In the genomic region with DNA sequence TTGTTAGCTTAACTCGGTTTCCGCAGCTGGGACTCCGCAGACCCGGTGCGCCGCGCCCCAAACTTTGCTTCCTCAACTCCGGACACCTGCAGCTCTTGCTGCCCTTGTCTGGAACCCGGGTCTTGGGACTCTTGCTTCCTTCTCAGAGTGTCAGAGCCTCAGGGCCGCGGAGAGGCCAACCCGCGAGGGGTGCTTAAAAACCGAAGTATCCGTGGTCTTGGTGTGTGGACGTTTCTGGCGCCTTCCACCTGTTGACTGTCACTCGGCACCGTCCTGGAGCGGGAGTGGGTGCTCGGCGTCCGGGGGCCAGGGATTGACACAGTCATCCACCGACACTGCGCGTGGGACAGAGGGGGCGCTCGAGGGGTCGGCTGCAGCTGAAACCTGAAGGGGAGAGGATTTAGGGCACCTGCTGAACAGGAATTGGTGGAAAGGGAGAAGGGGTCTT, we compare ENCODE assay signal across 8 cellular contexts. TPM values are rescaled to one million over a fixed set of nuclear protein-coding genes. Genes with fewer than 3 reads are reported as not detected.
A peak's percentile ranks its signal among the peaks of the same experiment; 100 is the strongest.
DNase-seq lines count a peak whose midpoint lies in the region; ATAC-seq and TF ChIP-seq lines count a peak whose summit lies in the region.

No MANE protein-coding gene starts in this region.

- H3K27ac ChIP-seq in heart right ventricle (peak overlapping the region; percentile 70 to 95 (median 90)), psoas muscle (peak overlapping the region; percentile 97), uterus (peak overlapping the region; percentile 79 to 89)

- H3K9me3 ChIP-seq in heart right ventricle: no peaks in the 10 kb centered on the region
- no peaks in the 10 kb centered on the region for H3K9me3 ChIP-seq in psoas muscle
- H3K9me3 ChIP-seq in uterus: no peaks in the 10 kb centered on the region

- peaks cover 0 to 70% (median 34%) of the 10 kb centered on the region in 9 donors for H3K4me1 ChIP-seq in heart right ventricle
- H3K4me1 ChIP-seq in psoas muscle: peaks cover 38% of the 10 kb centered on the region
- no peaks in the 10 kb centered on the region for H3K4me1 ChIP-seq in uterus

- no peaks in the 10 kb centered on the region for H3K27me3 Mint-ChIP-seq in activated naive CD4-positive, alpha-beta T cell treated with anti-CD3 and anti-CD28 coated beads for 36 hours (ENCODE audit: low read depth)

- H3K36me3 ChIP-seq in heart right ventricle (no peaks in the 10 kb centered on the region), psoas muscle (ENCODE audit: insufficient read depth in 1 of 2, low read depth in 1 of 2) (no peaks in the 10 kb centered on the region), uterus (no peaks in the 10 kb centered on the region)

- ATAC-seq in HG02938 (IDR thresholded peaks at IDR 0.05; ENCODE audit: unreplicated experiment): peak; percentile 46
- peak; percentile 54 to 85 (median 73) for ATAC-seq in heart right ventricle
- peak; percentile 79 to 85 (median 82) for ATAC-seq in psoas muscle

- peaks cover 49% of the 10 kb centered on the region for H3K4me1 Mint-ChIP-seq in activated naive CD4-positive, alpha-beta T cell treated with anti-CD3 and anti-CD28 coated beads for 36 hours (ENCODE audit: low read depth)

- 0 to 1% methylated on average over 29 of the region's 29 CpGs for WGBS in heart right ventricle, 2 donors
- WGBS in psoas muscle, 3 donors: 0% methylated on average over 29 of the region's 29 CpGs

- intact Hi-C loops in activated naive CD4-positive, alpha-beta T cell treated with anti-CD3 and anti-CD28 coated beads for 36 hours (cut with micrococcal nuclease): loop anchor here (1.0 to 10.0 kb wide), 4 partner anchors 23 to 1210 kb away; partner anchors contain the start of gene CTDSPL2
- intact Hi-C loops in heart right ventricle (cut with DNase I): loop anchor here in 3 of 10 donors (2.0 to 10.0 kb wide), 3 partner anchors 48 to 468 kb away; partner anchors contain the start of gene BLOC1S6 (in 2 of the 3)
- intact Hi-C loops in psoas muscle (cut with DNase I): no loop called here
- intact Hi-C loops in uterus (cut with DNase I; ENCODE audit: low total_unique reads): no loop called here

- H3K4me3 ChIP-seq in heart right ventricle (peak overlapping the region; percentile 49 to 86 (median 76)), psoas muscle (peak overlapping the region; percentile 75), uterus (peak overlapping the region; percentile 70 to 74)

- H3K27ac Mint-ChIP-seq in activated naive CD4-positive, alpha-beta T cell treated with anti-CD3 and anti-CD28 coated beads for 36 hours: peak overlapping the region; percentile 86

- TF ChIP-seq CTCF in heart right ventricle (IDR thresholded peaks at IDR 0.05): peak; percentile 8 to 61 (median 52)
- peak; percentile 53 for TF ChIP-seq CTCF in psoas muscle (IDR thresholded peaks at IDR 0.05)
- TF ChIP-seq CTCF in uterus (IDR thresholded peaks at IDR 0.05): peak; percentile 29 to 51 (median 36)

- H3K4me3 Mint-ChIP-seq in activated naive CD4-positive, alpha-beta T cell treated with anti-CD3 and anti-CD28 coated beads for 36 hours: peak overlapping the region; percentile 99

- CTCF ChIA-PET in activated naive CD4-positive, alpha-beta T cell treated with anti-CD3 and anti-CD28 coated beads for 36 hours (lab: Charles Lee): interaction anchor here (0.6 to 2.8 kb wide), 4 partner anchors 16 to 28 kb away, joined by 3 to 8 read pairs (median 4); no protein-coding TSS in a partner anchor

- H3K36me3 Mint-ChIP-seq in activated naive CD4-positive, alpha-beta T cell treated with anti-CD3 and anti-CD28 coated beads for 36 hours (ENCODE audit: low read depth): peaks cover 11% of the 10 kb centered on the region

- H3K27me3 ChIP-seq in heart right ventricle (no peaks in the 10 kb centered on the region), psoas muscle (ENCODE audit: insufficient read depth in 3 of 3, low read length in 2 of 3) (no peaks in the 10 kb centered on the region), uterus (no peaks in the 10 kb centered on the region)

- no peaks in the 10 kb centered on the region for H3K9me3 Mint-ChIP-seq in activated naive CD4-positive, alpha-beta T cell treated with anti-CD3 and anti-CD28 coated beads for 36 hours

- no peak for TF ChIP-seq POLR2A in uterus (IDR thresholded peaks at IDR 0.05)

- DNase-seq in DMS79 treated with DMSO at 0.1 percent for 48 hours (lab: John Stamatoyannopoulos, UW) (peak; percentile 8), DMS79 (lab: John Stamatoyannopoulos, UW) (no peak), OCI-M1 (lab: John Stamatoyannopoulos, UW) (peak; percentile 74), heart right ventricle (peak; percentile 68 to 71), psoas muscle (peak; percentile 84 to 91), uterus (peak; percentile 50 to 58)
- DNase-seq in activated naive CD4-positive, alpha-beta T cell treated with anti-CD3 and anti-CD28 coated beads for 36 hours: peak; percentile 74

RNA-seq across cellular contexts. Expression of gene SQOR, which starts 0.4 kb away (rescaled TPM):
- 10 to 100 TPM; 54.3 to 56.4 TPM for total RNA-seq in activated naive CD4-positive, alpha-beta T cell treated with anti-CD3 and anti-CD28 coated beads for 36 hours
- total RNA-seq in heart right ventricle (10 to 100 TPM; 13.9 to 41.8 (median 17.5) TPM), psoas muscle (100 to 1,000 TPM in 3 of 4 donors, 10 to 100 TPM in 1; 46.5 to 174 (median 152) TPM), uterus (10 to 100 TPM; 11.5 to 37.1 (median 19.3) TPM)
- polyA plus RNA-seq in heart right ventricle (10 to 100 TPM; 10.3 to 12.7 TPM), psoas muscle (100 to 1,000 TPM in 1 of 3 donors, 10 to 100 TPM in 2; 67.6 to 142 (median 70.2) TPM)

RNA-seq across cellular contexts. Expression of gene BLOC1S6, which starts 48.0 kb away (rescaled TPM):
- total RNA-seq in activated naive CD4-positive, alpha-beta T cell treated with anti-CD3 and anti-CD28 coated beads for 36 hours: 10 to 100 TPM; 36.8 to 42.8 TPM
- total RNA-seq in heart right ventricle (10 to 100 TPM; 24.8 to 33.9 (median 28.5) TPM), psoas muscle (10 to 100 TPM; 23.7 to 55.2 (median 30.3) TPM), uterus (100 to 1,000 TPM in 2 of 4 donors, 10 to 100 TPM in 2; 35.0 to 576 (median 85.4) TPM)
- polyA plus RNA-seq in heart right ventricle (10 to 100 TPM in 1 of 2 donors, 1 to 10 TPM in 1; 8.6 to 11.0 TPM), psoas muscle (10 to 100 TPM; 14.3 to 45.9 (median 31.7) TPM)
